2 cellular contexts compared by ENCODE assay signal in the genomic region with DNA sequence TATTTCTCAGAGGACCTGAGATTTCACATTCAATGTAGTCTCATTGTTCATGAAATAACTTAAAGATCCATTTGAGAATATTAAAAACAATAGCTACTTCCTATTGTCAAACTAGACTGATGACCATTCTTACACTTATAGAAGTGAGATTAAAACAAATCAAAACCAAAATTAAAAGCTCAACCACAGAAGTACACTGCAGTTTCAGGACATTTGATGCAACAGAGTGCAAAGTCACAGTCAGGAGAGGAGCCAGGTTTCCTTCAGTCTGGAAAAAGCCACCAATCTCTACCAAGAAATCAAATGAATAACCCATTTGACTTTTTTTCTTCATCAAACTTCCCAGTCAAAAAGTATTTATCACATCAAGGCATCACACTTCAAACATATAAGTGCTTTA.
TF ChIP-seq lines count a peak whose summit lies in the region.

No MANE protein-coding gene starts in this region.

TF ChIP-seq in IMR-90, 13 proteins besides CTCF, POLR2A, EP300 and RAD21:
- TF ChIP-seq FOS (IDR thresholded peaks at IDR 0.05; ENCODE audit: low read depth, low read length) (no peak), RFX5 (IDR thresholded peaks at IDR 0.05; ENCODE audit: low read depth, low read length) (no peak), RCOR1 (IDR thresholded peaks at IDR 0.05; ENCODE audit: insufficient replicate concordance, low read length) (no peak), SMC3 (IDR thresholded peaks at IDR 0.05; ENCODE audit: low read depth, low read length) (no peak), MAZ (IDR thresholded peaks at IDR 0.05; ENCODE audit: borderline replicate concordance, low read depth, low read length) (no peak), NFE2L2 (IDR thresholded peaks at IDR 0.05; ENCODE audit: low read depth, low read length) (no peak), MAFK (IDR thresholded peaks at IDR 0.05; ENCODE audit: low read depth, low read length) (no peak), CEBPB (IDR thresholded peaks at IDR 0.05; ENCODE audit: low read depth, low read length) (no peak), MXI1 (IDR thresholded peaks at IDR 0.05; ENCODE audit: borderline replicate concordance, low read depth, low read length) (no peak), BHLHE40 (IDR thresholded peaks at IDR 0.05; ENCODE audit: low read depth, low read length) (no peak), CHD1 (IDR thresholded peaks at IDR 0.05; ENCODE audit: low read depth, low read length) (no peak)
- TF ChIP-seq, protein P1, sequence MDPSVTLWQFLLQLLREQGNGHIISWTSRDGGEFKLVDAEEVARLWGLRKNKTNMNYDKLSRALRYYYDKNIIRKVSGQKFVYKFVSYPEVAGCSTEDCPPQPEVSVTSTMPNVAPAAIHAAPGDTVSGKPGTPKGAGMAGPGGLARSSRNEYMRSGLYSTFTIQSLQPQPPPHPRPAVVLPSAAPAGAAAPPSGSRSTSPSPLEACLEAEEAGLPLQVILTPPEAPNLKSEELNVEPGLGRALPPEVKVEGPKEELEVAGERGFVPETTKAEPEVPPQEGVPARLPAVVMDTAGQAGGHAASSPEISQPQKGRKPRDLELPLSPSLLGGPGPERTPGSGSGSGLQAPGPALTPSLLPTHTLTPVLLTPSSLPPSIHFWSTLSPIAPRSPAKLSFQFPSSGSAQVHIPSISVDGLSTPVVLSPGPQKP (IDR thresholded peaks at IDR 0.05; ENCODE audit: borderline replicate concordance, low read depth, low read length), result no peak
- TF ChIP-seq, protein P2, sequence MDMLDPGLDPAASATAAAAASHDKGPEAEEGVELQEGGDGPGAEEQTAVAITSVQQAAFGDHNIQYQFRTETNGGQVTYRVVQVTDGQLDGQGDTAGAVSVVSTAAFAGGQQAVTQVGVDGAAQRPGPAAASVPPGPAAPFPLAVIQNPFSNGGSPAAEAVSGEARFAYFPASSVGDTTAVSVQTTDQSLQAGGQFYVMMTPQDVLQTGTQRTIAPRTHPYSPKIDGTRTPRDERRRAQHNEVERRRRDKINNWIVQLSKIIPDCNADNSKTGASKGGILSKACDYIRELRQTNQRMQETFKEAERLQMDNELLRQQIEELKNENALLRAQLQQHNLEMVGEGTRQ (IDR thresholded peaks at IDR 0.05; ENCODE audit: low read depth, low read length), result no peak
TF ChIP-seq in IMR-90: peak in this region for 0.

TF ChIP-seq in endothelial cell of umbilical vein, 7 proteins besides CTCF, POLR2A, EP300 and RAD21:
- no peak for TF ChIP-seq POLR2AphosphoS5 (IDR thresholded peaks at IDR 0.05; ENCODE audit: insufficient read depth, low read depth, low read length)
- no peak for TF ChIP-seq FOS (IDR thresholded peaks at IDR 0.05; ENCODE audit: borderline replicate concordance, insufficient read depth, low read length)
- no peak for TF ChIP-seq JUN (IDR thresholded peaks at IDR 0.05; ENCODE audit: borderline replicate concordance, insufficient read depth, insufficient read length, low read depth)
- TF ChIP-seq EZH2 (IDR thresholded peaks at IDR 0.05; ENCODE audit: borderline replicate concordance, low read depth, low read length, severe bottlenecking), result no peak
- TF ChIP-seq, protein P3, sequence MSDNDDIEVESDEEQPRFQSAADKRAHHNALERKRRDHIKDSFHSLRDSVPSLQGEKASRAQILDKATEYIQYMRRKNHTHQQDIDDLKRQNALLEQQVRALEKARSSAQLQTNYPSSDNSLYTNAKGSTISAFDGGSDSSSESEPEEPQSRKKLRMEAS (IDR thresholded peaks at IDR 0.05; ENCODE audit: insufficient read depth, insufficient read length), result no peak
- TF ChIP-seq MYC (IDR thresholded peaks at IDR 0.05; ENCODE audit: low read depth, low read length), result no peak
- no peak for TF ChIP-seq GATA2 (IDR thresholded peaks at IDR 0.05; ENCODE audit: insufficient read depth, insufficient read length, low read depth, low read length)
